Comparison of ENCODE assay signal across 16 cellular contexts in genomic region chr9:13705356-13705755, GRCh38.
DNase-seq lines count a peak whose midpoint lies in the region; TF ChIP-seq lines count a peak whose summit lies in the region.
"Had no signal": no experiment of that assay in that cellular context is flagged by ENCODE, and none has a peak within 500 bp of the region (broad histone marks: within the 10 kb centered on the region; RNA-seq: fewer than 3 reads in every experiment).

No MANE protein-coding gene starts in this region.

- H3K27ac ChIP-seq in right atrium auricular region (peak overlapping the region; percentile 36 to 46), WERI-Rb-1 (no peak overlapping the region)

- H3K36me3 ChIP-seq in right atrium auricular region (no peaks in the 10 kb centered on the region), WERI-Rb-1 (no peaks in the 10 kb centered on the region)
- H3K36me3 ChIP-seq: HAP-1 had no signal

- H3K27me3 ChIP-seq in right atrium auricular region (no peaks in the 10 kb centered on the region), WERI-Rb-1 (ENCODE audit: insufficient read depth, low read depth, severe bottlenecking) (no peaks in the 10 kb centered on the region)

- H3K4me1 ChIP-seq in right atrium auricular region, result peaks cover 0 to 16% of the 10 kb centered on the region in 2 donors
- H3K4me1 ChIP-seq: HAP-1 had no signal

- no peak for TF ChIP-seq CTCF in cardiac fibroblast (IDR thresholded peaks at IDR 0.05; ENCODE audit: low read depth, low read length)
- no peak for TF ChIP-seq CTCF in right atrium auricular region (IDR thresholded peaks at IDR 0.05)
- no peak for TF ChIP-seq CTCF in WERI-Rb-1 (IDR thresholded peaks at IDR 0.05; ENCODE audit: low read depth, low read length)

- DNase-seq in M059J (ENCODE audit: low read depth) (peak; percentile 29), cardiac fibroblast (ENCODE audit: low read depth in 2 of 2) (peak; percentile 53 to 72), right atrium auricular region (ENCODE audit: low spot score) (no peak), pulmonary artery endothelial cell (ENCODE audit: low read depth, low spot score) (peak; percentile 54), NCI-H2029 treated with DMSO at 0.1 percent for 48 hours (lab: John Stamatoyannopoulos, UW) (no peak), WERI-Rb-1 (no peak), NCI-H2171 (lab: John Stamatoyannopoulos, UW) (no peak)
- no peak for DNase-seq in stimulated activated CD4-positive, alpha-beta T cell treated with anti-CD3 and anti-CD28 coated beads, Interleukin-2, amount 100 ng/mL, for 24 hours
- DNase-seq: activated B cell treated with CpG ODN at 0.5 μM for 24 hours; activated naive CD4-positive, alpha-beta T cell treated with anti-CD3 and anti-CD28 coated beads, Interleukin-2, amount 10 ng/mL, durations not matched to agents 7 days and 5 days; NCI-H1105 treated with DMSO at 0.1 percent for 48 hours; NCI-H446 treated with DMSO at 0.1 percent for 48 hours; nucleus accumbens; stimulated activated CD4-positive, alpha-beta T cell treated with anti-CD3 and anti-CD28 coated beads, Interleukin-12 subunit alpha, Interleukin-12 subunit beta, amount 100 ng/mL, for 4 hours had no signal

- no peak overlapping the region for H3K4me3 ChIP-seq in cardiac fibroblast (replicated peaks in 1 of 2; ENCODE audit: low read depth in 2 of 2, low read length in 2 of 2)
- no peak overlapping the region for H3K4me3 ChIP-seq in right atrium auricular region
- H3K4me3 ChIP-seq in WERI-Rb-1 (ENCODE audit: low read depth, low read length), result no peak overlapping the region
- H3K4me3 ChIP-seq: HAP-1, lung had no signal

- H3K9me3 ChIP-seq in right atrium auricular region, result no peaks in the 10 kb centered on the region
- no peaks in the 10 kb centered on the region for H3K9me3 ChIP-seq in WERI-Rb-1 (ENCODE audit: severe bottlenecking)
- H3K9me3 ChIP-seq: HAP-1 had no signal

Comparison
In these comparisons a context has a peak if more than half of its experiments do, and no peak if none do; other contexts are left out.
1. DNase-seq: peak in M059J (single experiment), cardiac fibroblast (2 of 2) and pulmonary artery endothelial cell (single experiment); none in right atrium auricular region (single experiment), NCI-H2029 treated with DMSO at 0.1 percent for 48 hours (single experiment), WERI-Rb-1 (single experiment), stimulated activated CD4-positive, alpha-beta T cell treated with anti-CD3 and anti-CD28 coated beads, Interleukin-2, amount 100 ng/mL, for 24 hours (0 of 2) and NCI-H2171 (single experiment).